Comparison of ENCODE assay signal across 10 cellular contexts in the genomic region with DNA sequence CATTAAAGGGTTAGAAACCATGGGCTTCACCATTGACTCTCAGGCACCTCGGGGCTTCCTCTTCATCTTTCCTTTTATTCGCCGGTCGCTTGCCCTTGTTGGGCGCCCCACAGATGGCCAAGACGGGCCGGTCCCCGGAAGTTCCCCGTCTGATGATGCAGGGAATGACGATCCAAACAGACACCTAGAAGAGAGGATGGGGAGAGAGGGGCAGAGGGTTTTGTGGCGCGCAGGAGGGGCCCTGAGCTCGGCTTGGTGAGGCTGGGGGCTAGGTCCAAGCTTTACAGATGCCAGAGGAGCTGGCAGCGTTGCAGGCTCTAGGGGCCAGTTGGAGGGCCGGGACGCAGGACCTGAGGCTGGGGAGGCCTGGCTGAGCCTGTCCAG. TPM values are rescaled to one million over a fixed set of nuclear protein-coding genes. Genes with fewer than 3 reads are reported as not detected.
A peak's percentile ranks its signal among the peaks of the same experiment; 100 is the strongest.
DNase-seq lines count a peak whose midpoint lies in the region; ATAC-seq and TF ChIP-seq lines count a peak whose summit lies in the region.
"Had no signal": no experiment of that assay in that cellular context is flagged by ENCODE, and none has a peak within 500 bp of the region (broad histone marks: within the 10 kb centered on the region; RNA-seq: fewer than 3 reads in every experiment).

No MANE protein-coding gene starts in this region.

- H2AFZ ChIP-seq in Loucy (ENCODE audit: low read length) = no peak overlapping the region

- POLR2A ChIA-PET in CD4-positive, alpha-beta memory T cell (lab: Charles Lee; ENCODE audit: partially characterized antibody) = no interaction called here

- no peak overlapping the region for H3K4me3 ChIP-seq in CD4-positive, alpha-beta memory T cell (ENCODE audit: low read length in 2 of 2)
- H3K4me3 ChIP-seq in Loucy (ENCODE audit: low read length, poor library complexity, severe bottlenecking) (no peak overlapping the region), esophagus squamous epithelium (peak overlapping the region in 3 of 4 donors; percentile 47 to 66 (median 53)), HAP-1 (no peak overlapping the region)

- peaks cover 16% of the 10 kb centered on the region for H3K27me3 ChIP-seq in CD4-positive, alpha-beta memory T cell (ENCODE audit: insufficient read depth, low read length)
- H3K27me3 ChIP-seq in Loucy (ENCODE audit: insufficient read depth, low read length, poor library complexity, severe bottlenecking) = no peaks in the 10 kb centered on the region
- H3K27me3 ChIP-seq in esophagus squamous epithelium = peaks cover 0 to 86% (median 4%) of the 10 kb centered on the region in 4 donors
- no peaks in the 10 kb centered on the region for H3K27me3 ChIP-seq in HAP-1 (ENCODE audit: low read depth)
- H3K27me3 ChIP-seq: uterus had no signal

- H3K9me2 ChIP-seq in Loucy (replicated peaks; ENCODE audit: low read depth, low read length) = no peaks in the 10 kb centered on the region

- H3K27ac ChIP-seq in CD4-positive, alpha-beta memory T cell (ENCODE audit: low read depth, low read length) = no peak overlapping the region
- no peak overlapping the region for H3K27ac ChIP-seq in esophagus squamous epithelium
- H3K27ac ChIP-seq: uterus had no signal

- H3K27me3 Mint-ChIP-seq in CD4-positive, alpha-beta memory T cell = peaks cover 27 to 43% of the 10 kb centered on the region in 2 donors
- H3K27me3 Mint-ChIP-seq in progenitor cell of endocrine pancreas = peaks cover 68% of the 10 kb centered on the region

- H3K9ac ChIP-seq in Loucy (ENCODE audit: low read depth, low read length, poor library complexity, severe bottlenecking) = no peak overlapping the region

- no peaks in the 10 kb centered on the region for H3K9me3 Mint-ChIP-seq in CD4-positive, alpha-beta memory T cell
- H3K9me3 Mint-ChIP-seq in progenitor cell of endocrine pancreas (ENCODE audit: low read depth) = no peaks in the 10 kb centered on the region
- H3K9me3 Mint-ChIP-seq: activated B cell treated with CpG ODN at 0.5 μM for 24 hours had no signal

- no peak for TF ChIP-seq POLR2A in esophagus squamous epithelium (IDR thresholded peaks at IDR 0.05)

- peak overlapping the region; percentile 61 to 82 (median 70) for H3K4me3 Mint-ChIP-seq in CD4-positive, alpha-beta memory T cell
- peak overlapping the region; percentile 9 for H3K4me3 Mint-ChIP-seq in progenitor cell of endocrine pancreas (ENCODE audit: low read depth)

- H3K27ac Mint-ChIP-seq in CD4-positive, alpha-beta memory T cell = no peak overlapping the region
- no peak overlapping the region for H3K27ac Mint-ChIP-seq in progenitor cell of endocrine pancreas
- H3K27ac Mint-ChIP-seq: activated B cell treated with CpG ODN at 0.5 μM for 24 hours had no signal

- no peaks in the 10 kb centered on the region for H3K79me2 ChIP-seq in Loucy (ENCODE audit: insufficient read depth, low read length)

- H3K9me3 ChIP-seq in CD4-positive, alpha-beta memory T cell (ENCODE audit: control insufficient read depth in 1 of 2, low read length in 2 of 2) = no peaks in the 10 kb centered on the region
- H3K9me3 ChIP-seq in Loucy (ENCODE audit: insufficient read depth, low read depth, low read length) (no peaks in the 10 kb centered on the region), esophagus squamous epithelium (peaks cover 0 to 3% (median 0%) of the 10 kb centered on the region in 3 donors), HAP-1 (peaks cover 5% of the 10 kb centered on the region; the same call in 1 of the 2 replicates)
- H3K9me3 ChIP-seq: uterus had no signal

- no peaks in the 10 kb centered on the region for H4K20me1 ChIP-seq in Loucy (ENCODE audit: insufficient read depth, low read length, poor library complexity, severe bottlenecking)

- peaks cover 5 to 25% (median 13%) of the 10 kb centered on the region in 4 donors for H3K4me1 Mint-ChIP-seq in CD4-positive, alpha-beta memory T cell
- no peaks in the 10 kb centered on the region for H3K4me1 Mint-ChIP-seq in progenitor cell of endocrine pancreas (ENCODE audit: low read depth)

- in situ Hi-C loops in HAP-1 (cut with MboI; ENCODE audit: low sequenced_read_pairs) = no loop called here

- TF ChIP-seq CTCF in Loucy (conservative IDR thresholded peaks at IDR 0.05; ENCODE audit: low read length) = no peak
- no peak for TF ChIP-seq CTCF in esophagus squamous epithelium (IDR thresholded peaks at IDR 0.05)
- no peak for TF ChIP-seq CTCF in progenitor cell of endocrine pancreas (IDR thresholded peaks at IDR 0.05; ENCODE audit: unreplicated experiment)

- no peaks in the 10 kb centered on the region for H3K36me3 Mint-ChIP-seq in CD4-positive, alpha-beta memory T cell
- H3K36me3 Mint-ChIP-seq in progenitor cell of endocrine pancreas (ENCODE audit: insufficient read depth) = no peaks in the 10 kb centered on the region

- DNase-seq in CD4-positive, alpha-beta memory T cell = no peak
- DNase-seq in esophagus squamous epithelium (lab: John Stamatoyannopoulos, UW) (no peak), progenitor cell of endocrine pancreas (ENCODE audit: low spot score, unreplicated experiment) (no peak), HAP-1 (ENCODE audit: low spot score in 2 of 2) (no peak), NCI-H2107 (lab: John Stamatoyannopoulos, UW) (no peak), cerebellar nuclear complex (lab: John Stamatoyannopoulos, UW) (no peak)
- DNase-seq: activated B cell treated with CpG ODN at 0.5 μM for 24 hours had no signal

- H3F3A ChIP-seq in Loucy (ENCODE audit: low read depth) = no peaks in the 10 kb centered on the region

- intact Hi-C loops in CD4-positive, alpha-beta memory T cell (cut with micrococcal nuclease) = no loop called here
- intact Hi-C loops in esophagus squamous epithelium (cut with DNase I) = no loop called here

- CTCF ChIA-PET in CD4-positive, alpha-beta memory T cell (lab: Charles Lee; ENCODE audit: partially characterized antibody) = interaction anchor here (1.6 kb wide), 1 partner anchor 17 kb away, joined by 5 read pairs; no protein-coding TSS in a partner anchor

- peak overlapping the region; percentile 16 for H3K4me2 ChIP-seq in Loucy (ENCODE audit: low read depth, low read length, poor library complexity, severe bottlenecking)

- H3K36me3 ChIP-seq in CD4-positive, alpha-beta memory T cell (ENCODE audit: insufficient read depth, low read length) = no peaks in the 10 kb centered on the region
- no peaks in the 10 kb centered on the region for H3K36me3 ChIP-seq in Loucy (ENCODE audit: insufficient read depth, low read length)
- no peaks in the 10 kb centered on the region for H3K36me3 ChIP-seq in esophagus squamous epithelium
- no peaks in the 10 kb centered on the region for H3K36me3 ChIP-seq in HAP-1 (replicated peaks)
- H3K36me3 ChIP-seq: uterus had no signal

- WGBS in esophagus squamous epithelium, 2 donors = 29 to 35% methylated on average over 9 to 11 of the region's 16 CpGs

- ATAC-seq in GM21528 (IDR thresholded peaks at IDR 0.05; ENCODE audit: low FRiP score, unreplicated experiment) = no peak

- peaks cover 16% of the 10 kb centered on the region for H3K4me1 ChIP-seq in CD4-positive, alpha-beta memory T cell (ENCODE audit: insufficient read depth, low read length)
- H3K4me1 ChIP-seq in Loucy (ENCODE audit: insufficient read depth, low read length, poor library complexity, severe bottlenecking) = no peaks in the 10 kb centered on the region
- peaks cover 9 to 25% (median 13%) of the 10 kb centered on the region in 3 donors for H3K4me1 ChIP-seq in esophagus squamous epithelium
- H3K4me1 ChIP-seq in HAP-1 = no peaks in the 10 kb centered on the region; the same call in 1 of the 2 replicates
- H3K4me1 ChIP-seq: uterus had no signal

RNA-seq across cellular contexts. Expression of a gene that starts 0.5 kb away (rescaled TPM):
- under 1 TPM in 1 of 2 experiments, not detected in 1; 0.11 TPM for total RNA-seq in CD4-positive, alpha-beta memory T cell
- polyA plus RNA-seq in CD4-positive, alpha-beta memory T cell = not detected
- 1 to 10 TPM in 2 of 4 donors, under 1 TPM in 2; 0.57 to 2.9 (median 1.2) TPM for total RNA-seq in esophagus squamous epithelium
- total RNA-seq in progenitor cell of endocrine pancreas = 1.8 and 3.5 TPM in 2 replicates
- total RNA-seq: activated B cell treated with CpG ODN at 0.5 μM for 24 hours had no signal

Comparison
In these comparisons a context has a peak if more than half of its experiments do, and no peak if none do; other contexts are left out.
1. H3K4me3 ChIP-seq: peak in esophagus squamous epithelium (3 of 4); none in CD4-positive, alpha-beta memory T cell (0 of 2), Loucy (single experiment) and HAP-1 (single experiment).